8 cellular contexts compared by ENCODE assay signal in the genomic region with DNA sequence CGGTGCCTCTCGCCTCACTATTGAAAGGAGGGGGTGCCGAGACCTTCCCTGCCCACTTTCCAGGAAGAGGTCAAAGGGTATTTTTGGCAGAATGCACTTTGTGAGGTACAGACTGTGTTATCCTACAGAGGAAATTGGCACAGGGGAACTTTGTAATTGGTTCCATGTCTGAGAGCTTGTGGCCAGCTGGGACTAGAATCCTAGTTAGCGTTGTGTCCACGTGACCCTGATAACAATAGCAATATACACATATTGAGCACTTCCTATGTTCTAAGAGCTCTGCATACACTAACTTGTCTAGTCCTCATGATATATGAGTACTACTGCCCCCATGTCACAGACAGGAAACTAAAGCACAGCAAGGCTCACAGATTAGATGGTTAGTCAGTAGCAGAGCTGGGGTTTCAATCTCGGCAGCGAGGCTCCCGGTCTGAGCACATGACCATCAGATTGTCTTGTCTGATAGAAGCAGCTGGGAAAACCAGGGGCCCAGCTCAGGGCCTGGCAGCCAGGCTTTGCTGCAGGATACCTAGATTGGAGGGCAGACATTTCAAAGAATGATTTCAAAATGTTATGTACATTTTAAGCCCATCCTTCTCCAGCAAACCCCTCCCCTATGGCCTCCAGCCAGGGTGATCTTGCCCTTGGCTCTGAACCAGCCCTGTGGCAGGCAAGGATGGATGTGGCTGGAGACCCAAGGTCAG. TPM values are rescaled to one million over a fixed set of nuclear protein-coding genes. Genes with fewer than 3 reads are reported as not detected.
A peak's percentile ranks its signal among the peaks of the same experiment; 100 is the strongest.
DNase-seq lines count a peak whose midpoint lies in the region; ATAC-seq, FAIRE-seq and TF ChIP-seq lines count a peak whose summit lies in the region.

No MANE protein-coding gene starts in this region.

- H3K4me3 ChIP-seq in PC-3 (ENCODE audit: low read length) (peak overlapping the region; percentile 75), iPS-20b (ENCODE audit: low read length) (peak overlapping the region; percentile 65; the same call in 1 of the 2 replicates)

- FAIRE-seq in frontal cortex (lab: Jason Lieb, UNC): no peak

- H3K9me3 Mint-ChIP-seq in activated naive CD8-positive, alpha-beta T cell treated with anti-CD3 and anti-CD28 coated beads, Interleukin-2, amount 50 U/mL, for 24 hours: no peaks in the 10 kb centered on the region

- H3K4me1 Mint-ChIP-seq in activated naive CD8-positive, alpha-beta T cell treated with anti-CD3 and anti-CD28 coated beads, Interleukin-2, amount 50 U/mL, for 24 hours: peaks cover 64% of the 10 kb centered on the region

- peak overlapping the region; percentile 51 for H3K27ac ChIP-seq in PC-3 (ENCODE audit: low read length)
- H3K27ac ChIP-seq in iPS-20b (ENCODE audit: low read length): no peak overlapping the region

- no peaks in the 10 kb centered on the region for H3F3A ChIP-seq in PC-3 (ENCODE audit: low read length, unreplicated experiment)

- H3K9ac ChIP-seq in PC-3 (ENCODE audit: low read length): peak overlapping the region; percentile 69
- H3K9ac ChIP-seq in iPS-20b (ENCODE audit: low read depth, low read length): no peak overlapping the region; the same call in 1 of the 2 replicates

- no peaks in the 10 kb centered on the region for H3K9me2 ChIP-seq in PC-3 (replicated peaks; ENCODE audit: low read length)

- CTCF ChIA-PET in PC-3 (lab: Charles Lee): no interaction called here

- TSS peak; percentile 32 for BruUV-seq in PC-3 (replicated peaks; lab: Mats Ljungman, UMichigan)

- peak overlapping the region; percentile 97 for H3K4me2 ChIP-seq in PC-3 (ENCODE audit: low read length)

- H3K79me2 ChIP-seq in PC-3 (ENCODE audit: low read length): peaks cover 24% of the 10 kb centered on the region

- intact Hi-C loops in PC-3 (cut with micrococcal nuclease): no loop called here

- ATAC-seq in GM19463 (IDR thresholded peaks at IDR 0.05; ENCODE audit: unreplicated experiment) (peak; percentile 82), HG03460 (IDR thresholded peaks at IDR 0.05; ENCODE audit: unreplicated experiment) (peak; percentile 90), PC-3 (peak; percentile 6)
- peak; percentile 75 for ATAC-seq in activated naive CD8-positive, alpha-beta T cell treated with anti-CD3 and anti-CD28 coated beads, Interleukin-2, amount 50 U/mL, for 24 hours

- H3K36me3 Mint-ChIP-seq in activated naive CD8-positive, alpha-beta T cell treated with anti-CD3 and anti-CD28 coated beads, Interleukin-2, amount 50 U/mL, for 24 hours (ENCODE audit: low read depth): peaks cover 25% of the 10 kb centered on the region

- H3K4me1 ChIP-seq in PC-3 (ENCODE audit: insufficient read depth, low read length): peaks cover 39% of the 10 kb centered on the region
- peaks cover 9% of the 10 kb centered on the region for H3K4me1 ChIP-seq in iPS-20b (ENCODE audit: insufficient read depth, low read length)

- no peaks in the 10 kb centered on the region for H3K27me3 Mint-ChIP-seq in activated naive CD8-positive, alpha-beta T cell treated with anti-CD3 and anti-CD28 coated beads, Interleukin-2, amount 50 U/mL, for 24 hours

- H3K27ac Mint-ChIP-seq in activated naive CD8-positive, alpha-beta T cell treated with anti-CD3 and anti-CD28 coated beads, Interleukin-2, amount 50 U/mL, for 24 hours: peak overlapping the region; percentile 89

- no peak for TF ChIP-seq CTCF in PC-3 (conservative IDR thresholded peaks at IDR 0.05; ENCODE audit: low read depth, low read length)

- H3K4me3 Mint-ChIP-seq in activated naive CD8-positive, alpha-beta T cell treated with anti-CD3 and anti-CD28 coated beads, Interleukin-2, amount 50 U/mL, for 24 hours: peak overlapping the region; percentile 86

- peak overlapping the region; percentile 96 for H2AFZ ChIP-seq in PC-3 (ENCODE audit: low read length)

- H3K9me3 ChIP-seq in PC-3 (ENCODE audit: low read length): no peaks in the 10 kb centered on the region
- H3K9me3 ChIP-seq in iPS-20b (ENCODE audit: insufficient read depth, low read depth, low read length): no peaks in the 10 kb centered on the region

- no peaks in the 10 kb centered on the region for H3K27me3 ChIP-seq in PC-3 (ENCODE audit: low read length)
- H3K27me3 ChIP-seq in iPS-20b (ENCODE audit: insufficient read depth, low read length): peaks cover 25% of the 10 kb centered on the region

- POLR2A ChIA-PET in PC-3 (lab: Charles Lee; ENCODE audit: unreplicated experiment): interaction anchor here (0.8 kb wide), 1 partner anchor 103 kb away, joined by 5 read pairs; no protein-coding TSS in a partner anchor

- DNase-seq in COR-L47 (lab: John Stamatoyannopoulos, UW): peak; percentile 31
- DNase-seq in PC-3: peak; percentile 51
- DNase-seq in activated naive CD8-positive, alpha-beta T cell treated with anti-CD3 and anti-CD28 coated beads, Interleukin-2, amount 50 U/mL, for 24 hours: peak; percentile 54
- peak; percentile 67 for DNase-seq in stimulated activated CD4-positive, alpha-beta T cell treated with anti-CD3 and anti-CD28 coated beads, Interleukin-15, amount 100 ng/mL, for 24 hours
- no peak for DNase-seq in frontal cortex (ENCODE audit: low spot score in 2 of 2)

- H4K20me1 ChIP-seq in PC-3 (ENCODE audit: low read length): no peaks in the 10 kb centered on the region

- H3K36me3 ChIP-seq in PC-3 (ENCODE audit: low read depth, low read length) (no peaks in the 10 kb centered on the region), iPS-20b (ENCODE audit: insufficient read depth, low read depth, low read length) (no peaks in the 10 kb centered on the region)

RNA-seq across cellular contexts. Expression of a gene that starts 1.4 kb away (rescaled TPM):
- total RNA-seq in PC-3 (2014; rRNA removed) (36.9 and 41.4 TPM in 2 replicates), frontal cortex (1.2 TPM)

Comparison
In these comparisons a context has a peak if more than half of its experiments do, and no peak if none do; other contexts are left out.
1. DNase-seq: peak in COR-L47 (single experiment), PC-3 (single experiment), activated naive CD8-positive, alpha-beta T cell treated with anti-CD3 and anti-CD28 coated beads, Interleukin-2, amount 50 U/mL, for 24 hours (single experiment) and stimulated activated CD4-positive, alpha-beta T cell treated with anti-CD3 and anti-CD28 coated beads, Interleukin-15, amount 100 ng/mL, for 24 hours (single experiment); none in frontal cortex (0 of 2).
2. ATAC-seq: peak in every context shown above with its lines; median percentile 90 in HG03460; 82 in GM19463; 75 in activated naive CD8-positive, alpha-beta T cell treated with anti-CD3 and anti-CD28 coated beads, Interleukin-2, amount 50 U/mL, for 24 hours; 6 in PC-3.
3. RNA of a gene that starts 1.4 kb away (total RNA-seq): 36.9 to 41.4 TPM in PC-3; 1.2 TPM in frontal cortex (single experiment); every median in the first group is over 10 times any median in the second.